In genomic region chr10:84994722-84995121, GRCh38 we compare ENCODE assay signal across 25 cellular contexts.
"Had no signal": no experiment of that assay in that cellular context is flagged by ENCODE, and none has a peak within 500 bp of the region (broad histone marks: within the 10 kb centered on the region; RNA-seq: fewer than 3 reads in every experiment).

No MANE protein-coding gene starts in this region.

- FAIRE-seq: HTR-8/SVneo, K562 had no signal

- H3K4me3 ChIP-seq: K562 had no signal

- H3K9me3 ChIP-seq: SK-N-SH had no signal

- DNase-seq: Kasumi-1; MM.1S; NCI-H1092 treated with DMSO at 0.1 percent for 48 hours; NCI-H1436; NCI-H187; NCI-H2029; NCI-H2081 treated with DMSO at 0.1 percent for 48 hours; NCI-H2171; NCI-H226; NCI-H446; NCI-H510A; NCI-H524 treated with DMSO at 0.1 percent for 48 hours; NCI-H69; NCI-H82; NK-92 treated with Interleukin-12 subunit alpha and Interleukin-12 subunit beta, amount 100 ng/mL, for 24 hours; PC-3; SHP77; SK-N-SH; SW 1271 had no signal

- ATAC-seq: K562, Panc1, PC-3 had no signal

- H3K27ac ChIP-seq: HL-60, KMS-11, RWPE1 had no signal

- H3K9ac ChIP-seq: KMS-11, SK-N-SH had no signal
